ENCODE assay signal across 1 cellular context in the genomic region with DNA sequence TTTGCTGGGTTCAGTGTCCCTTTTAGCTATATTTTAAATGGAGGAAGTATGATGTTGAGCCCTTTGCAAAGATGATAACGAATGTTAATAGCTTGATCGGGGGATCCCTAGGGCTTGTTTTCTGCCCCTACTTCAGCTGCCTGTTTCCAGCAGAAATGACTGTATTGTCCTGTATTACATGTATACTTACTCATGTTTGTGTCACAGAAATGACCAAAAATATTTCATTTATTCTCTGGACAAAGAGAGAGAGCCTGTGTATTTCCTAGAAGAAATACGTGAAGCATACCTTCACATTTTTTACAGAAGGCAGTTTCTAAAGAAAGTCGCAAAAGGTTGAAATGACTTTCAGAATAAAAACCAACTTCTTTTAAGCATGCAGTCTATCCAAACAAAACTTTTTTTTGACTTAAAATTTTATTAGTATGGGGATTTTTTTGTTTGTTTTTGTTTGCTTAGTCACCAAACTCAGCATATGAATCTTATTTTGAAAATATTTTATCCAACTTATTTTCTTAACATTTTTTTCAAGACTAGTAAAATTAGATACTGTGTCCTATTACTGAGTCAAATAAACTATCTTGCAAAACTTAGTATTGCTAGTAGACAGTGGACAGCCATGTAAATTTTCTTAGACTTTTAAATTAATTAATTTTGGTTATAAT.
TF ChIP-seq lines count a peak whose summit lies in the region.

No MANE protein-coding gene starts in this region.

TF ChIP-seq in GM12878, 131 proteins besides CTCF, POLR2A, EP300 and RAD21 (continued from another document):
- no peak for TF ChIP-seq RCOR1 (conservative IDR thresholded peaks at IDR 0.05; ENCODE audit: low read depth, low read length)
- TF ChIP-seq, protein P1, sequence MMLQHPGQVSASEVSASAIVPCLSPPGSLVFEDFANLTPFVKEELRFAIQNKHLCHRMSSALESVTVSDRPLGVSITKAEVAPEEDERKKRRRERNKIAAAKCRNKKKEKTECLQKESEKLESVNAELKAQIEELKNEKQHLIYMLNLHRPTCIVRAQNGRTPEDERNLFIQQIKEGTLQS (IDR thresholded peaks at IDR 0.05; ENCODE audit: borderline replicate concordance, extremely low read depth, low read depth, low read length) = no peak
